ENCODE assay signal across 1 cellular context in the genomic region with DNA sequence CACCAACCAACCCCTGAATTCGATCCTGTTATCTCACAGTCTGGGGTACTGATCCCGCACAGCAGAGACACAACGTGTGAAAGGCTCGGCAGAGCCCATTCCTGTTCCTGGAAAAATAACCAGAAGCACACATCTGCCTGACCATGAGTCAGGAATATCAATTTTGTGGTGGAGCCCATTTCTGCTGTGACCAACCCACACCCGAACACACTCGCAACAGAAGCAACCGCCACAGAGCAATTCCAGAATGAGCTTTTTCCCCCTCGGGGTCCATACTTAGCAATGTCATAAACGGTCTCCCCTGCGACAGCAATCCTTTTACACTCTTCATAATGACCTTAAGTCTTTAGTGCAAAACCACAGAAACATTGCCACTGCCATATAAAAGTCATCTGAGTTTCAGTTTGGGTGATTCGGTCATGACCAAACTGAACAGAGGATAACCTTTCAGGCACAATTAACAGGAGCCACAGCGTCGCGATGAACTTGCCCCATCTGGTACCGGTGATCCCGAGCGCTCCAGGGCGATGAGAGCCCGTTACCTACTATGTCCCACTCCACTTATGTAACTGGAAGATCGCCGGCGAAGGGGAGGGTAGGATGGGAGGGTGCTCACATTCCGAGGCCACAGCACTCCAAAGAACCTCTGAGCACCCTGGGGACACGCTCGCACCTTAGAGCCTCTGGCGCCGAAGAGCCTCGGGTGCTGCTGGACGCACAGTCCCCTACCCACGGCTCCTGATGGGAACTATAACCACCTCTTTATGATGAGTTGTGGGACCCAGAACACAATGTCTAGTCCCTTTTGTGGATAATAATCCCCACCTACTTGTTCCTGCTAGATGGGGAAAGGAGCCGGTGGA.
TF ChIP-seq lines count a peak whose summit lies in the region.

No MANE protein-coding gene starts in this region.

TF ChIP-seq in HCT116, 20 proteins besides CTCF, POLR2A, EP300 and RAD21:
- no peak for TF ChIP-seq JUND (IDR thresholded peaks at IDR 0.05)
TF ChIP-seq in HCT116: peak in this region for 0.
